In genomic region chr10:97686301-97686961, GRCh38 we compare ENCODE assay signal across 8 cellular contexts. TPM values are rescaled to one million over a fixed set of nuclear protein-coding genes. Genes with fewer than 3 reads are reported as not detected.
DNase-seq lines count a peak whose midpoint lies in the region; ATAC-seq and TF ChIP-seq lines count a peak whose summit lies in the region.

No MANE protein-coding gene starts in this region.

- POLR2A ChIA-PET in activated CD4-positive, alpha-beta memory T cell treated with anti-CD3 and anti-CD28 coated beads, Interleukin-2, amount 10 ng/mL, durations not matched to agents 7 days and 5 days (lab: Charles Lee) = interaction anchor here (0.9 to 2.8 kb wide), 12 partner anchors 8 to 183 kb away, joined by 3 to 15 read pairs (median 4); partner anchors contain the start of genes MARVELD1, PI4K2A and ZFYVE27

- peak overlapping the region in 11 of 12 donors; percentile 76 to 93 (median 86) for H3K27ac ChIP-seq in heart left ventricle

- H3K4me3 Mint-ChIP-seq in stimulated activated naive CD8-positive, alpha-beta T cell treated with anti-CD3 and anti-CD28 coated beads, Interleukin-15, Interleukin-2, amounts not matched to agents 100 ng/mL and 50 ng/mL, for 24 hours = peak overlapping the region; percentile 81
- peak overlapping the region; percentile 75 for H3K4me3 Mint-ChIP-seq in activated CD4-positive, alpha-beta memory T cell treated with anti-CD3 and anti-CD28 coated beads, Interleukin-2, amount 10 ng/mL, durations not matched to agents 7 days and 5 days

- DNase-seq in stimulated activated naive CD8-positive, alpha-beta T cell treated with anti-CD3 and anti-CD28 coated beads, Interleukin-15, Interleukin-2, amounts not matched to agents 100 U/mL and 50 U/mL, for 24 hours = no peak
- no peak for DNase-seq in activated CD4-positive, alpha-beta memory T cell treated with anti-CD3 and anti-CD28 coated beads, Interleukin-2, amount 10 ng/mL, durations not matched to agents 7 days and 5 days
- DNase-seq in heart left ventricle (no peak), retinal pigment epithelial cell (ENCODE audit: low read depth) (no peak), NCI-H2081 treated with DMSO at 0.1 percent for 48 hours (lab: John Stamatoyannopoulos, UW) (no peak), germinal center (ENCODE audit: low spot score) (no peak)

- H3K4me3 ChIP-seq in heart left ventricle (peak overlapping the region; percentile 49 to 86 (median 74)), retinal pigment epithelial cell (ENCODE audit: low read length) (peak overlapping the region; percentile 87)

- intact Hi-C loops in heart left ventricle (cut with DNase I) = loop anchor here in 1 of 10 donors (5.0 kb wide), 1 partner anchor 44 kb away; the partner anchor contains the start of gene PI4K2A

- no peaks in the 10 kb centered on the region for H3K36me3 Mint-ChIP-seq in stimulated activated naive CD8-positive, alpha-beta T cell treated with anti-CD3 and anti-CD28 coated beads, Interleukin-15, Interleukin-2, amounts not matched to agents 100 ng/mL and 50 ng/mL, for 24 hours (ENCODE audit: low read depth)
- no peaks in the 10 kb centered on the region for H3K36me3 Mint-ChIP-seq in activated CD4-positive, alpha-beta memory T cell treated with anti-CD3 and anti-CD28 coated beads, Interleukin-2, amount 10 ng/mL, durations not matched to agents 7 days and 5 days (ENCODE audit: low read depth)

- H3K27me3 ChIP-seq in heart left ventricle = no peaks in the 10 kb centered on the region

- no peaks in the 10 kb centered on the region for H3K9me3 Mint-ChIP-seq in stimulated activated naive CD8-positive, alpha-beta T cell treated with anti-CD3 and anti-CD28 coated beads, Interleukin-15, Interleukin-2, amounts not matched to agents 100 ng/mL and 50 ng/mL, for 24 hours
- H3K9me3 Mint-ChIP-seq in activated CD4-positive, alpha-beta memory T cell treated with anti-CD3 and anti-CD28 coated beads, Interleukin-2, amount 10 ng/mL, durations not matched to agents 7 days and 5 days = no peaks in the 10 kb centered on the region

- no peak for TF ChIP-seq CTCF in heart left ventricle (IDR thresholded peaks at IDR 0.05)
- TF ChIP-seq CTCF in retinal pigment epithelial cell (conservative IDR thresholded peaks at IDR 0.05; ENCODE audit: low read depth, low read length) = no peak

- H3K27ac Mint-ChIP-seq in stimulated activated naive CD8-positive, alpha-beta T cell treated with anti-CD3 and anti-CD28 coated beads, Interleukin-15, Interleukin-2, amounts not matched to agents 100 ng/mL and 50 ng/mL, for 24 hours = no peak overlapping the region
- H3K27ac Mint-ChIP-seq in activated CD4-positive, alpha-beta memory T cell treated with anti-CD3 and anti-CD28 coated beads, Interleukin-2, amount 10 ng/mL, durations not matched to agents 7 days and 5 days = no peak overlapping the region

- H3K36me3 ChIP-seq in heart left ventricle = no peaks in the 10 kb centered on the region

- CTCF ChIA-PET in activated CD4-positive, alpha-beta memory T cell treated with anti-CD3 and anti-CD28 coated beads, Interleukin-2, amount 10 ng/mL, durations not matched to agents 7 days and 5 days (lab: Charles Lee) = interaction anchor here (0.6 to 5.8 kb wide), 21 partner anchors 8 to 425 kb away, joined by 3 to 36 read pairs (median 5); partner anchors contain the start of genes PI4K2A and ZFYVE27

- peaks cover 17% of the 10 kb centered on the region for H3K4me1 Mint-ChIP-seq in stimulated activated naive CD8-positive, alpha-beta T cell treated with anti-CD3 and anti-CD28 coated beads, Interleukin-15, Interleukin-2, amounts not matched to agents 100 ng/mL and 50 ng/mL, for 24 hours (ENCODE audit: low read depth)
- H3K4me1 Mint-ChIP-seq in activated CD4-positive, alpha-beta memory T cell treated with anti-CD3 and anti-CD28 coated beads, Interleukin-2, amount 10 ng/mL, durations not matched to agents 7 days and 5 days = peaks cover 17% of the 10 kb centered on the region

- H3K27me3 Mint-ChIP-seq in stimulated activated naive CD8-positive, alpha-beta T cell treated with anti-CD3 and anti-CD28 coated beads, Interleukin-15, Interleukin-2, amounts not matched to agents 100 ng/mL and 50 ng/mL, for 24 hours = no peaks in the 10 kb centered on the region
- H3K27me3 Mint-ChIP-seq in activated CD4-positive, alpha-beta memory T cell treated with anti-CD3 and anti-CD28 coated beads, Interleukin-2, amount 10 ng/mL, durations not matched to agents 7 days and 5 days = peaks cover 3% of the 10 kb centered on the region

- no peaks in the 10 kb centered on the region for H3K9me3 ChIP-seq in heart left ventricle

- 20 to 32% (median 26%) methylated on average over 6 to 14 of the region's 14 CpGs for WGBS in heart left ventricle, 4 donors

- TF ChIP-seq POLR2A in heart left ventricle (IDR thresholded peaks at IDR 0.05) = no peak

- no peak for ATAC-seq in stimulated activated naive CD8-positive, alpha-beta T cell treated with anti-CD3 and anti-CD28 coated beads, Interleukin-15, Interleukin-2, amounts not matched to agents 100 U/mL and 50 U/mL, for 24 hours
- ATAC-seq in heart left ventricle (peak in 3 of 4 donors; percentile 6 to 17 (median 15)), GM18519 (IDR thresholded peaks at IDR 0.05; ENCODE audit: low FRiP score, unreplicated experiment) (no peak)

- peaks cover 0 to 73% (median 45%) of the 10 kb centered on the region in 12 donors for H3K4me1 ChIP-seq in heart left ventricle

RNA-seq across cellular contexts. Expression of gene AVPI1, which starts 0.6 kb away (rescaled TPM):
- total RNA-seq in activated CD4-positive, alpha-beta memory T cell treated with anti-CD3 and anti-CD28 coated beads, Interleukin-2, amount 10 ng/mL, durations not matched to agents 7 days and 5 days = 1 to 10 TPM; 1.8 to 1.9 TPM
- 10 to 100 TPM in 4 of 9 donors, 1 to 10 TPM in 5; 7.0 to 13.0 (median 9.9) TPM for total RNA-seq in heart left ventricle
- 10 to 100 TPM in 1 of 2 donors, 1 to 10 TPM in 1; 6.6 to 38.6 TPM for polyA plus RNA-seq in heart left ventricle

RNA-seq across cellular contexts. Expression of gene MARVELD1, which starts 27.1 kb away (rescaled TPM):
- total RNA-seq in activated CD4-positive, alpha-beta memory T cell treated with anti-CD3 and anti-CD28 coated beads, Interleukin-2, amount 10 ng/mL, durations not matched to agents 7 days and 5 days = 1 to 10 TPM; 2.5 to 2.7 TPM
- total RNA-seq in heart left ventricle = 10 to 100 TPM in 2 of 9 donors, 1 to 10 TPM in 7; 4.4 to 17.2 (median 6.8) TPM
- 10 to 100 TPM in 1 of 2 donors, 1 to 10 TPM in 1; 3.0 to 10.1 TPM for polyA plus RNA-seq in heart left ventricle

RNA-seq across cellular contexts. Expression of gene PI4K2A, which starts 46.0 kb away (rescaled TPM):
- 10 to 100 TPM; 13.3 TPM for total RNA-seq in activated CD4-positive, alpha-beta memory T cell treated with anti-CD3 and anti-CD28 coated beads, Interleukin-2, amount 10 ng/mL, durations not matched to agents 7 days and 5 days
- total RNA-seq in heart left ventricle = 10 to 100 TPM; 10.4 to 24.2 (median 17.3) TPM
- polyA plus RNA-seq in heart left ventricle = 10 to 100 TPM in 1 of 2 donors, 1 to 10 TPM in 1; 5.6 to 36.8 TPM

RNA-seq across cellular contexts. Expression of gene ZFYVE27, which starts 50.5 kb away (rescaled TPM):
- 10 to 100 TPM; 29.3 to 32.4 TPM for total RNA-seq in activated CD4-positive, alpha-beta memory T cell treated with anti-CD3 and anti-CD28 coated beads, Interleukin-2, amount 10 ng/mL, durations not matched to agents 7 days and 5 days
- 10 to 100 TPM in 8 of 9 donors, 1 to 10 TPM in 1; 7.3 to 16.1 (median 13.1) TPM for total RNA-seq in heart left ventricle
- 10 to 100 TPM in 1 of 2 donors, 1 to 10 TPM in 1; 9.5 to 28.5 TPM for polyA plus RNA-seq in heart left ventricle

RNA-seq across cellular contexts. Expression of gene MORN4, which starts 53.1 kb away (rescaled TPM):
- total RNA-seq in activated CD4-positive, alpha-beta memory T cell treated with anti-CD3 and anti-CD28 coated beads, Interleukin-2, amount 10 ng/mL, durations not matched to agents 7 days and 5 days = 1 to 10 TPM; 2.6 to 4.3 TPM
- 10 to 100 TPM in 6 of 9 donors, 1 to 10 TPM in 3; 7.2 to 21.0 (median 10.8) TPM for total RNA-seq in heart left ventricle
- polyA plus RNA-seq in heart left ventricle = 10 to 100 TPM; 16.1 to 31.7 TPM

Comparison
In these comparisons a context has a peak if more than half of its experiments do, and no peak if none do; other contexts are left out.
1. ATAC-seq: peak in heart left ventricle (3 of 4); none in stimulated activated naive CD8-positive, alpha-beta T cell treated with anti-CD3 and anti-CD28 coated beads, Interleukin-15, Interleukin-2, amounts not matched to agents 100 U/mL and 50 U/mL, for 24 hours (single experiment) and GM18519 (single experiment).